In genomic region chr17:79557724-79558572, GRCh38 we compare ENCODE assay signal across 19 cellular contexts. TPM values are rescaled to one million over a fixed set of nuclear protein-coding genes. Genes with fewer than 3 reads are reported as not detected.
A peak's percentile ranks its signal among the peaks of the same experiment; 100 is the strongest.
DNase-seq lines count a peak whose midpoint lies in the region; ATAC-seq, FAIRE-seq and TF ChIP-seq lines count a peak whose summit lies in the region.
"Had no signal": no experiment of that assay in that cellular context is flagged by ENCODE, and none has a peak within 500 bp of the region (broad histone marks: within the 10 kb centered on the region; RNA-seq: fewer than 3 reads in every experiment).

No MANE protein-coding gene starts in this region.

- peak overlapping the region; percentile 51 for H3K4me2 ChIP-seq in BLaER1
- H3K4me2 ChIP-seq in HepG2 (ENCODE audit: low read depth, low read length): no peak overlapping the region
- H3K4me2 ChIP-seq in neuronal stem cell (ENCODE audit: insufficient read depth, low read length, poor library complexity, severe bottlenecking): no peak overlapping the region

- H2AFZ ChIP-seq in HepG2 (ENCODE audit: low read length) (no peak overlapping the region), neuronal stem cell (ENCODE audit: low read length) (no peak overlapping the region)

- no peak overlapping the region for H4K91ac ChIP-seq in neuronal stem cell (ENCODE audit: low read depth, low read length, poor library complexity)

- peaks cover 11% of the 10 kb centered on the region for H3K27me3 Mint-ChIP-seq in central memory CD8-positive, alpha-beta T cell

- no peak for TF ChIP-seq CTCF in HepG2 (CRISPR knock-in tag; IDR thresholded peaks at IDR 0.05)

- H2BK120ac ChIP-seq in neuronal stem cell (ENCODE audit: low read depth, low read length): no peak overlapping the region

- TF ChIP-seq POLR2A in HepG2 (IDR thresholded peaks at IDR 0.05; ENCODE audit: insufficient read depth in 1 of 2, low read depth in 2 of 2, low read length in 2 of 2): no peak

- H3K36me3 Mint-ChIP-seq in central memory CD8-positive, alpha-beta T cell (ENCODE audit: insufficient read depth): peaks cover 3% of the 10 kb centered on the region

- H3K79me2 ChIP-seq in HepG2 (ENCODE audit: insufficient read depth, low read length): no peaks in the 10 kb centered on the region

- FAIRE-seq in HepG2 (lab: Jason Lieb, UNC): no peak
- FAIRE-seq: GM12878, RCC 7860 had no signal

- peaks cover 19% of the 10 kb centered on the region for H3K4me1 Mint-ChIP-seq in central memory CD8-positive, alpha-beta T cell

- peak overlapping the region; percentile 39 for H3K14ac ChIP-seq in neuronal stem cell (ENCODE audit: low read length)

- no peaks in the 10 kb centered on the region for H3K79me1 ChIP-seq in neuronal stem cell (ENCODE audit: low read depth, low read length)

- H3K27ac ChIP-seq in BLaER1 (peak overlapping the region; percentile 40; the same call in 1 of the 2 replicates), HepG2 (ENCODE audit: extremely low read length, insufficient read depth, low read length) (no peak overlapping the region), neuronal stem cell (replicated peaks; ENCODE audit: low read length) (no peak overlapping the region)

- no peak for TF ChIP-seq RAD21 in HepG2 (CRISPR knock-in tag; IDR thresholded peaks at IDR 0.05)

- no peak overlapping the region for H2BK12ac ChIP-seq in neuronal stem cell (ENCODE audit: low read length)

- DNase-seq in central memory CD8-positive, alpha-beta T cell (ENCODE audit: low spot score in 2 of 2): no peak
- DNase-seq in HepG2 (ENCODE audit: low spot score) (no peak), neuronal stem cell (ENCODE audit: low spot score) (no peak), amniotic stem cell (lab: John Stamatoyannopoulos, UW) (no peak), NCI-H1930 (lab: John Stamatoyannopoulos, UW) (no peak), DMS79 (lab: John Stamatoyannopoulos, UW) (no peak)
- DNase-seq: Caco-2, KG1, NCI-H1048, NCI-H1694 treated with DMSO at 0.1 percent for 48 hours, NCI-H2171 treated with DMSO at 0.1 percent for 48 hours, NCI-H510A treated with DMSO at 0.1 percent for 48 hours, SHP77 treated with DMSO at 0.1 percent for 48 hours had no signal

- H3K9me3 ChIP-seq in BLaER1 (peaks cover 6% of the 10 kb centered on the region), HepG2 (ENCODE audit: low read length) (peaks cover 1% of the 10 kb centered on the region; the same call in 1 of the 2 replicates), neuronal stem cell (replicated peaks in 1 of 2; ENCODE audit: control insufficient read depth in 2 of 2, insufficient read depth in 1 of 2, low read depth in 1 of 2, low read length in 2 of 2) (peaks cover 0 to 4% of the 10 kb centered on the region in 2 donors)

- in situ Hi-C loops in HepG2 (cut with HindIII; ENCODE audit: extremely low pct_ligation_motif_present, low pct_unique_long_range_greater_than_20kb): no loop called here

- H3K27me3 ChIP-seq in BLaER1 (no peaks in the 10 kb centered on the region), HepG2 (ENCODE audit: control insufficient read depth in 1 of 2, insufficient read depth in 2 of 2, low read length in 2 of 2) (peaks cover 8 to 56% of the 10 kb centered on the region in 2 experiments; a peak in 4 of 5 replicates), neuronal stem cell (ENCODE audit: control insufficient read depth in 3 of 3, insufficient read depth in 3 of 3, low read depth in 1 of 3, low read length in 3 of 3) (peaks cover 0 to 3% (median 0%) of the 10 kb centered on the region in 3 experiments)

- BruUV-seq in HepG2 (replicated peaks; lab: Mats Ljungman, UMichigan): no TSS peak

- no peak overlapping the region; the same call in 1 of the 2 replicates for H3K9ac ChIP-seq in BLaER1
- H3K9ac ChIP-seq in HepG2 (ENCODE audit: insufficient read depth, low read depth, low read length): no peak overlapping the region
- no peak overlapping the region for H3K9ac ChIP-seq in neuronal stem cell (ENCODE audit: low read depth, low read length, poor library complexity)

- TF ChIP-seq EP300 in HepG2 (IDR thresholded peaks at IDR 0.05; ENCODE audit: low read depth in 2 of 2, low read length in 2 of 2) (no peak), HepG2 (CRISPR knock-in tag; IDR thresholded peaks at IDR 0.05; ENCODE audit: borderline replicate concordance) (no peak)

- H3K36me3 ChIP-seq in BLaER1: no peaks in the 10 kb centered on the region
- H3K36me3 ChIP-seq in HepG2 (replicated peaks in 1 of 2; ENCODE audit: control insufficient read depth in 1 of 2, insufficient read depth in 2 of 2, low read length in 2 of 2): no peaks in the 10 kb centered on the region
- no peaks in the 10 kb centered on the region for H3K36me3 ChIP-seq in neuronal stem cell (replicated peaks in 1 of 2; ENCODE audit: control insufficient read depth in 2 of 2, insufficient read depth in 2 of 2, low read length in 2 of 2)

- H3K4me1 ChIP-seq in BLaER1 (peaks cover 68% of the 10 kb centered on the region), HepG2 (ENCODE audit: insufficient read depth, low read length) (no peaks in the 10 kb centered on the region), neuronal stem cell (ENCODE audit: control insufficient read depth in 2 of 2, insufficient read depth in 1 of 2, low read depth in 1 of 2, low read length in 2 of 2) (peaks cover 0 to 12% of the 10 kb centered on the region in 2 donors)
- H3K4me1 ChIP-seq: Caco-2 had no signal

- intact Hi-C loops in HepG2 (cut with micrococcal nuclease; ENCODE audit: unreplicated experiment): no loop called here

- POLR2A ChIA-PET in HepG2 (lab: Yijun Ruan, JAX): no interaction called here

- no peak overlapping the region for H2BK15ac ChIP-seq in neuronal stem cell (ENCODE audit: low read length)

- CTCF ChIA-PET in HepG2 (lab: Yijun Ruan, JAX; ENCODE audit: low intra/inter-chr PET ratio, low total read pairs): no interaction called here

- H3K9me3 Mint-ChIP-seq in central memory CD8-positive, alpha-beta T cell: peaks cover 6% of the 10 kb centered on the region

- 13% methylated on average over 27 of the region's 27 CpGs for WGBS in HepG2 (ENCODE audit: low lambda C conversion rate)
- no CpG with 5 or more reads among the region's 27 CpGs for WGBS in neuronal stem cell (ENCODE audit: extremely low coverage in 2 of 2, insufficient read length in 2 of 2, insufficient replicate concordance in 1 of 2), 2 donors

- peak overlapping the region; percentile 63 for H3K27ac Mint-ChIP-seq in central memory CD8-positive, alpha-beta T cell (ENCODE audit: low read depth)

- H3K23ac ChIP-seq in neuronal stem cell (ENCODE audit: low read depth, low read length, poor library complexity): no peak overlapping the region

- H4K20me1 ChIP-seq in BLaER1 (no peaks in the 10 kb centered on the region), HepG2 (ENCODE audit: insufficient read depth, low read length) (0 out of 2 replicates have a peak, but pooled peaks cover 3% of the 10 kb centered on the region)

- no peak overlapping the region for H2BK5ac ChIP-seq in neuronal stem cell (ENCODE audit: low read length)

- peak overlapping the region; percentile 92 for H3K18ac ChIP-seq in neuronal stem cell (ENCODE audit: low read length)

- H3K4ac ChIP-seq in neuronal stem cell (ENCODE audit: low read length): no peak overlapping the region

- peak overlapping the region; percentile 71 for H2AK5ac ChIP-seq in neuronal stem cell (ENCODE audit: low read depth, low read length)

- ATAC-seq in central memory CD8-positive, alpha-beta T cell (replicated peaks; ENCODE audit: extremely low read depth, poor library complexity, severe bottlenecking): no peak
- ATAC-seq in HepG2 (no peak), GM21576 (IDR thresholded peaks at IDR 0.05; ENCODE audit: unreplicated experiment) (no peak)
- ATAC-seq: GM12878 had no signal

- H3K4me3 ChIP-seq in BLaER1: no peak overlapping the region; the same call in 1 of the 2 replicates
- H3K4me3 ChIP-seq in HepG2 (replicated peaks in 1 of 3; ENCODE audit: insufficient read depth in 1 of 3, low read depth in 2 of 3, low read length in 3 of 3): no peak overlapping the region
- H3K4me3 ChIP-seq in neuronal stem cell (ENCODE audit: low read length in 2 of 2): no peak overlapping the region
- H3K4me3 ChIP-seq: GM12878 had no signal

- H4K8ac ChIP-seq in neuronal stem cell (ENCODE audit: low read depth, low read length): no peak overlapping the region

- no peak overlapping the region for H3K4me3 Mint-ChIP-seq in central memory CD8-positive, alpha-beta T cell

TF ChIP-seq in HepG2, 621 proteins besides CTCF, POLR2A, EP300 and RAD21 (continues in another document):
- 0 out of 2 replicates have a peak, but pooled peaks have one; percentile 24 for TF ChIP-seq CREB1 (IDR thresholded peaks at IDR 0.05)
- no peak for TF ChIP-seq CREB1 (CRISPR knock-in tag; IDR thresholded peaks at IDR 0.05)

RNA-seq across cellular contexts. Expression of gene RBFOX3, which starts 52.9 kb away (rescaled TPM):
- not detected in 2 replicates for total RNA-seq in HepG2 (2016; rRNA removed; fragmentation: Illumina TruSeq; extraction: Trizol)
- total RNA-seq in HepG2 (2016; cell fraction: cytosol; rRNA removed; fragmentation: Illumina TruSeq; extraction: Trizol; ENCODE audit: low read depth): not detected in 2 replicates
- not detected in 2 replicates for total RNA-seq in HepG2 (2016; cell fraction: insoluble cytoplasmic fraction; rRNA removed; fragmentation: Illumina TruSeq; extraction: Trizol)
- total RNA-seq in HepG2 (2016; cell fraction: membrane; rRNA removed; fragmentation: Illumina TruSeq; extraction: Trizol): not detected in 2 replicates
- total RNA-seq in HepG2 (2016; cell fraction: nucleus; rRNA removed; fragmentation: Illumina TruSeq; extraction: Trizol): not detected in 2 replicates
- polyA plus RNA-seq in HepG2 (2011; rRNA removed): not detected in 2 replicates
- 0.03 TPM in 1 of 2 replicates, not detected in the other for polyA plus RNA-seq in HepG2 (2011; cell fraction: cytosol; rRNA removed)
- not detected in 2 replicates for polyA plus RNA-seq in HepG2 (2011; cell fraction: nucleus; rRNA removed)
- 0.25 TPM in 1 of 2 replicates, not detected in the other for polyA plus RNA-seq in HepG2 (2012)
- not detected in 2 replicates for polyA plus RNA-seq in HepG2 (2016; cell fraction: cytosol; fragmentation: Illumina TruSeq; extraction: Trizol; ENCODE audit: low read depth)
- polyA plus RNA-seq in HepG2 (2016; cell fraction: insoluble cytoplasmic fraction; fragmentation: Illumina TruSeq; extraction: Trizol; ENCODE audit: low read depth): not detected in 2 replicates
- polyA plus RNA-seq in HepG2 (2016; cell fraction: membrane; fragmentation: Illumina TruSeq; extraction: Trizol; ENCODE audit: low read depth): not detected in 2 replicates
- polyA plus RNA-seq in HepG2 (2016; cell fraction: nucleus; fragmentation: Illumina TruSeq; extraction: Trizol; ENCODE audit: insufficient read depth, low read depth): not detected in 2 replicates
- polyA minus RNA-seq in HepG2 (2011; rRNA and poly(A)+ RNA removed; ENCODE audit: low replicate concordance): 0.05 TPM in 1 of 2 replicates, not detected in the other
- polyA minus RNA-seq in HepG2 (2011; cell fraction: cytosol; rRNA and poly(A)+ RNA removed): not detected in 2 replicates
- not detected in 2 replicates for polyA minus RNA-seq in HepG2 (2011; cell fraction: nucleus; rRNA and poly(A)+ RNA removed)
- polyA plus RNA-seq in neuronal stem cell (2013, experiment 1 of 2): 13.0 TPM
- polyA plus RNA-seq in neuronal stem cell (2013, experiment 2 of 2): 12.5 TPM
- total RNA-seq: A172, GM12878, M059J had no signal
